In genomic region chr13:101415358-101416174, GRCh38 we compare ENCODE assay signal across 8 cellular contexts.
DNase-seq lines count a peak whose midpoint lies in the region; ATAC-seq and TF ChIP-seq lines count a peak whose summit lies in the region.

No MANE protein-coding gene starts in this region.

- H3K36me3 Mint-ChIP-seq in nephron progenitor cell (ENCODE audit: low read depth): no peaks in the 10 kb centered on the region

- H3K27ac ChIP-seq in cingulate gyrus (ENCODE audit: low read depth, low read length): peak overlapping the region; percentile 83

- H3K9me3 Mint-ChIP-seq in nephron progenitor cell: peaks cover 3% of the 10 kb centered on the region

- TF ChIP-seq CTCF in nephron progenitor cell (IDR thresholded peaks at IDR 0.05): no peak

- H3K4me1 Mint-ChIP-seq in nephron progenitor cell: peaks cover 8% of the 10 kb centered on the region

- peak; percentile 43 for ATAC-seq in HG03520 (IDR thresholded peaks at IDR 0.05; ENCODE audit: unreplicated experiment)

- peaks cover 64% of the 10 kb centered on the region for H3K27me3 Mint-ChIP-seq in nephron progenitor cell (ENCODE audit: low read depth, poor library complexity)

- H3K27ac Mint-ChIP-seq in nephron progenitor cell: no peak overlapping the region

- peak in 9 of 14 donors; percentile 29 to 75 (median 59) for DNase-seq in C1 segment of cervical spinal cord (lab: John Stamatoyannopoulos, UW)
- DNase-seq in nephron progenitor cell: peak; percentile 10
- DNase-seq in stimulated activated naive CD4-positive, alpha-beta T cell treated with Interleukin-2 at 50 U/mL for 16 hours (lab: John Stamatoyannopoulos, UW): no peak
- DNase-seq in activated CD4-positive, alpha-beta T cell treated with anti-CD3 and anti-CD28 coated beads for 1 hour: no peak
- DNase-seq in NCI-H82 treated with DMSO at 0.1 percent for 48 hours (lab: John Stamatoyannopoulos, UW; ENCODE audit: unreplicated experiment): no peak
- DNase-seq in stimulated activated CD4-positive, alpha-beta T cell treated with anti-CD3 and anti-CD28 coated beads, Interleukin-4, amount 100 ng/mL, for 24 hours: no peak

- H3K4me3 Mint-ChIP-seq in nephron progenitor cell: peak overlapping the region; percentile 72

Comparison
In these comparisons a context has a peak if more than half of its experiments do, and no peak if none do; other contexts are left out.
1. DNase-seq: peak in C1 segment of cervical spinal cord (9 of 14) and nephron progenitor cell (single experiment); none in stimulated activated naive CD4-positive, alpha-beta T cell treated with Interleukin-2 at 50 U/mL for 16 hours (single experiment), activated CD4-positive, alpha-beta T cell treated with anti-CD3 and anti-CD28 coated beads for 1 hour (single experiment), NCI-H82 treated with DMSO at 0.1 percent for 48 hours (single experiment) and stimulated activated CD4-positive, alpha-beta T cell treated with anti-CD3 and anti-CD28 coated beads, Interleukin-4, amount 100 ng/mL, for 24 hours (single experiment).